ENCODE assay signal across 8 cellular contexts in the genomic region with DNA sequence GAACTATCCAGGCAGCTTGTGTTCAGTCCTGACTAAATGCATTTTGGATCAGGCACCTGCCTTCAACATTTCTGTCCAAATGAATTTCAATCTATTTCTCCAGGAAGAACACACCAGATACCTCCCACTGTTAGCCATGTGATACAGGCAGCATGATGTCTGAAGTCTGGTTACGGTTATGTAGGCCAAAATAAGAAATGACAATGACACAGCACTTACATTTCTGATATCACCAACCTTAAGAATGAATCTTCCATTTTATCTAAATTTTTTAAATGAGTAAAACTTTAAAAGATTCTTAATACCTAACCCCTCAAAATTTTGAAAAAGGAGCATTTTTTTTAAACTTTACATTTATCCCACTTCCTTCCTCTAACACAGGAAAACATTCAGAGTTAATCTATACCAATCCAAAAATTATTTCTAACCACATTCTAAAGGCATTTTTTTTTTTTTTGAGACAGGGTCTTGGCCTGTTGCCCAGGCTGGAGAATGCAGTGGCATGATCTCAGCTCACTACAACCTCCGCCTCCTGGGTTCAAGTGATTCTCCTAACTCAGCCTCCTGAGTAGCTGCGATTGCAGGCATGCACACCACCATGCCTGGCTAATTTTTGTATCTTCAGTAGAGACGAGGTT. TPM values are rescaled to one million over a fixed set of nuclear protein-coding genes. Genes with fewer than 3 reads are reported as not detected.
DNase-seq lines count a peak whose midpoint lies in the region; ATAC-seq lines count a peak whose summit lies in the region.

A gene with protein sequence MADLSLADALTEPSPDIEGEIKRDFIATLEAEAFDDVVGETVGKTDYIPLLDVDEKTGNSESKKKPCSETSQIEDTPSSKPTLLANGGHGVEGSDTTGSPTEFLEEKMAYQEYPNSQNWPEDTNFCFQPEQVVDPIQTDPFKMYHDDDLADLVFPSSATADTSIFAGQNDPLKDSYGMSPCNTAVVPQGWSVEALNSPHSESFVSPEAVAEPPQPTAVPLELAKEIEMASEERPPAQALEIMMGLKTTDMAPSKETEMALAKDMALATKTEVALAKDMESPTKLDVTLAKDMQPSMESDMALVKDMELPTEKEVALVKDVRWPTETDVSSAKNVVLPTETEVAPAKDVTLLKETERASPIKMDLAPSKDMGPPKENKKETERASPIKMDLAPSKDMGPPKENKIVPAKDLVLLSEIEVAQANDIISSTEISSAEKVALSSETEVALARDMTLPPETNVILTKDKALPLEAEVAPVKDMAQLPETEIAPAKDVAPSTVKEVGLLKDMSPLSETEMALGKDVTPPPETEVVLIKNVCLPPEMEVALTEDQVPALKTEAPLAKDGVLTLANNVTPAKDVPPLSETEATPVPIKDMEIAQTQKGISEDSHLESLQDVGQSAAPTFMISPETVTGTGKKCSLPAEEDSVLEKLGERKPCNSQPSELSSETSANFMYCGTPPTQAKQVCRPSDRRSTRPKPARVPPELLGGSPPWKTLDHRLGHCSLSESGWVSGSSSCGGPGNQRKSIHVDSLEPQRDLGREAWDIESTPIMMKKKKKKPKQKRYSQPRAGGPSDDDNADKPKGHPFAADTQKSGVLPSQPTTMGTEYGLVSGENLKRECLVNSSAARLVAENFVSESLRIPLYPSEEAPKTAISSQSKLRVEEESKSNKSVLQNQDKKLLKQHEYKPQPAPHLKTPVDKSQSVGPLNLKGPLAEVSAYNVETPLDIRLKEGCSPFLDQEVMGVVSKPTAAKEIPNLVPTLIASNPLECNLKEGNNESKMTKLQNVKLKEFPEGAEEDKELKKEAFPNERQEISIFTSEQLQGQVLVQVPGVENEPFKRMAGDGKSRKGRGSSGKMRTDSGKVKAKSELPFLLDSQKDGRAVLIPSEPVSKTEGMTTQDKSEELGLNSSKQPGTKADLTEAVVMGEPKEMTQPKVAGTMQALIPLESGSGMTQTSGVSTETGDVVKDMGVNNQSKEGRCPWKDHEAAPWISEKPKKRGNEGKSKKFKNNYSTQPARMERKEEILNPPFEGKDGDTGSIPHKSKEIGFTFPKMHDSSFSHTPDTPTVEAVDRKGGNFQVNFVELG (N-terminal part only) (minus strand): TSS at position 81 of the 638 bp plus-strand sequence. CDS start 17,556 bp downstream, outside the sequence.

- H3K4me1 ChIP-seq in mesodermal cell (ENCODE audit: control insufficient read depth, insufficient read depth, low read length, poor library complexity, severe bottlenecking), result peaks cover 32% of the 10 kb centered on the region

- no peaks in the 10 kb centered on the region for H3K9me3 ChIP-seq in mesodermal cell (ENCODE audit: control insufficient read depth, low read length)

- no peak within 1 kb of the TSS for H3K4me3 ChIP-seq in mesodermal cell (ENCODE audit: extremely low read depth, insufficient read depth, low read length, poor library complexity, severe bottlenecking)

- DNase-seq in Ammon's horn (ENCODE audit: low spot score), result peak; percentile 38
- no peak for DNase-seq in NCI-H460 (ENCODE audit: extremely low read depth, low read depth)
- no peak for DNase-seq in iPS-NIHi7 (ENCODE audit: extremely low spot score)

- peaks cover 34% of the 10 kb centered on the region for H3K36me3 ChIP-seq in mesodermal cell (ENCODE audit: control insufficient read depth, insufficient read depth, low read length)

- ATAC-seq in HG03159 (IDR thresholded peaks at IDR 0.05; ENCODE audit: unreplicated experiment) (no peak), HG02623 (IDR thresholded peaks at IDR 0.05; ENCODE audit: unreplicated experiment) (no peak), GM19452 (IDR thresholded peaks at IDR 0.05; ENCODE audit: unreplicated experiment) (no peak)

- H3K27ac ChIP-seq in cingulate gyrus (ENCODE audit: low read depth, low read length) (peak within 1 kb of the TSS; percentile 24), mesodermal cell (ENCODE audit: low read depth, low read length, severe bottlenecking) (peak within 1 kb of the TSS; percentile 84)

- WGBS in mesodermal cell (ENCODE audit: insufficient coverage in 2 of 2), 2 experiments, result 96 to 100% methylated on average over 2 to 3 of the region's 4 CpGs

RNA-seq across cellular contexts. Expression of the gene that starts here (rescaled TPM):
- 52.1 and 53.4 TPM in 2 replicates for total RNA-seq in NCI-H460 (2014; rRNA removed; shearing (Covaris generic))
- polyA plus RNA-seq in NCI-H460 (2014; cell fraction: nucleus; rRNA removed), result 52.3 and 60.8 TPM in 2 replicates
- 183 TPM for polyA plus RNA-seq in mesodermal cell (2013, experiment 1 of 2)
- 168 TPM for polyA plus RNA-seq in mesodermal cell (2013, experiment 2 of 2)
